Comparison of ENCODE assay signal across 11 cellular contexts in genomic region chr22:19772673-19773469, GRCh38. TPM values are rescaled to one million over a fixed set of nuclear protein-coding genes. Genes with fewer than 3 reads are reported as not detected.
DNase-seq lines count a peak whose midpoint lies in the region; ATAC-seq, FAIRE-seq and TF ChIP-seq lines count a peak whose summit lies in the region.
"Had no signal": no experiment of that assay in that cellular context is flagged by ENCODE, and none has a peak within 500 bp of the region (broad histone marks: within the 10 kb centered on the region; RNA-seq: fewer than 3 reads in every experiment).

No MANE protein-coding gene starts in this region.

- intact Hi-C loops in lower lobe of right lung (cut with DNase I), result no loop called here

- no peak overlapping the region for H3K4me3 ChIP-seq in lower lobe of right lung

- H3K4me1 ChIP-seq in lower lobe of right lung, result peaks cover 8% of the 10 kb centered on the region

- no peak overlapping the region for H3K27ac ChIP-seq in lower lobe of right lung

- H3K27me3 Mint-ChIP-seq in mesothelial cell of epicardium (ENCODE audit: low read depth), result peaks cover 79% of the 10 kb centered on the region

- no peak overlapping the region for H3K4me3 Mint-ChIP-seq in mesothelial cell of epicardium

- TF ChIP-seq POLR2A in GM12892 (IDR thresholded peaks at IDR 0.05; ENCODE audit: low read depth, low read length), result no peak

- no peaks in the 10 kb centered on the region for H3K36me3 ChIP-seq in lower lobe of right lung

- no peaks in the 10 kb centered on the region for H3K36me3 Mint-ChIP-seq in mesothelial cell of epicardium

- ATAC-seq in GM21786 (IDR thresholded peaks at IDR 0.05; ENCODE audit: unreplicated experiment) (peak; percentile 81), lower lobe of right lung (no peak)

- peaks cover 74% of the 10 kb centered on the region for H3K27me3 ChIP-seq in lower lobe of right lung (ENCODE audit: low read depth)

- no peak for TF ChIP-seq CTCF in lower lobe of right lung (IDR thresholded peaks at IDR 0.05)
- no peak for TF ChIP-seq CTCF in mesothelial cell of epicardium (IDR thresholded peaks at IDR 0.05; ENCODE audit: unreplicated experiment)

- no peaks in the 10 kb centered on the region for H3K9me3 ChIP-seq in lower lobe of right lung

- H3K4me1 Mint-ChIP-seq in mesothelial cell of epicardium, result no peaks in the 10 kb centered on the region

- DNase-seq in GM12892 (ENCODE audit: insufficient read length), result no peak
- peak; percentile 61 for DNase-seq in MV-4-11 (lab: John Stamatoyannopoulos, UW)
- DNase-seq in lower lobe of right lung, result peak; percentile 48
- DNase-seq in hypothalamus (lab: John Stamatoyannopoulos, UW), result no peak
- DNase-seq in SHP77 (lab: John Stamatoyannopoulos, UW), result no peak
- no peak for DNase-seq in NCI-H1694 (lab: John Stamatoyannopoulos, UW)
- no peak for DNase-seq in mesothelial cell of epicardium (ENCODE audit: low spot score in 2 of 2, unreplicated experiment in 2 of 2)
- DNase-seq: amygdala, NCI-H2171 treated with DMSO at 0.1 percent for 48 hours had no signal

- peak; percentile 79 for FAIRE-seq in GM12892 (lab: Jason Lieb, UNC)

- H3K27ac Mint-ChIP-seq in mesothelial cell of epicardium, result no peak overlapping the region

- no peaks in the 10 kb centered on the region for H3K9me3 Mint-ChIP-seq in mesothelial cell of epicardium

RNA-seq across cellular contexts. Expression of gene TBX1, which starts 12.3 kb away (rescaled TPM):
- not detected for polyA plus RNA-seq in GM12892 (2012; ENCODE audit: missing spikeins)
- total RNA-seq in lower lobe of right lung (13.5 TPM), mesothelial cell of epicardium (0.34 to 0.45 TPM in 2 of 3 replicates, not detected in the other)
- total RNA-seq: fibroblast of lung had no signal
- polyA plus RNA-seq: fibroblast of lung had no signal

RNA-seq across cellular contexts. Expression of gene GP1BB, which starts 49.5 kb away (rescaled TPM):
- polyA plus RNA-seq in GM12892 (2012; ENCODE audit: missing spikeins), result not detected
- total RNA-seq in lower lobe of right lung (2.8 TPM), mesothelial cell of epicardium (1.4 to 5.7 TPM (median 4.4 TPM) in 3 replicates)

RNA-seq across cellular contexts. Expression of gene SEPTIN5, which starts 58.6 kb away (rescaled TPM):
- 0.89 TPM for polyA plus RNA-seq in GM12892 (2012; ENCODE audit: missing spikeins)
- total RNA-seq in lower lobe of right lung (9.3 TPM), mesothelial cell of epicardium (32.2 to 42.1 TPM (median 36.2 TPM) in 3 replicates)

Comparison
In these comparisons a context has a peak if more than half of its experiments do, and no peak if none do; other contexts are left out.
1. DNase-seq: peak in MV-4-11 (single experiment) and lower lobe of right lung (single experiment); none in GM12892 (single experiment), hypothalamus (0 of 51), SHP77 (0 of 2), NCI-H1694 (single experiment) and mesothelial cell of epicardium (0 of 2).
2. RNA of gene TBX1, which starts 12.3 kb away (total RNA-seq): 13.5 TPM in lower lobe of right lung (single experiment); 0.34 to 0.45 TPM in mesothelial cell of epicardium; every median in the first group is over 10 times any median in the second.